In genomic region chr7:102318482-102318971, GRCh38 we compare ENCODE assay signal across 11 cellular contexts. TPM values are rescaled to one million over a fixed set of nuclear protein-coding genes. Genes with fewer than 3 reads are reported as not detected.
DNase-seq lines count a peak whose midpoint lies in the region; ATAC-seq and TF ChIP-seq lines count a peak whose summit lies in the region.
"Had no signal": no experiment of that assay in that cellular context is flagged by ENCODE, and none has a peak within 500 bp of the region (broad histone marks: within the 10 kb centered on the region; RNA-seq: fewer than 3 reads in every experiment).

No MANE protein-coding gene starts in this region.

- POLR2A ChIA-PET in activated CD4-positive, alpha-beta T cell treated with anti-CD3 and anti-CD28 coated beads for 36 hours (lab: Charles Lee) = no interaction called here

- in situ Hi-C loops in GM13977 (cut with MboI; ENCODE audit: low pct_unique_long_range_greater_than_20kb, low sequenced_read_pairs, unreplicated experiment) = no loop called here

- H3K79me2 ChIP-seq in trophoblast cell (ENCODE audit: control insufficient read depth, insufficient read depth, low read length, poor library complexity) = no peaks in the 10 kb centered on the region

- no peak for TF ChIP-seq CTCF in GM13977 (IDR thresholded peaks at IDR 0.05; ENCODE audit: extremely low read depth, insufficient read depth, missing control alignments)
- peak; percentile 53 for TF ChIP-seq CTCF in endodermal cell (conservative IDR thresholded peaks at IDR 0.05)

- peaks cover 12% of the 10 kb centered on the region for H3K79me1 ChIP-seq in trophoblast cell (ENCODE audit: low read length)

- H4K91ac ChIP-seq in trophoblast cell (ENCODE audit: low read depth, low read length) = peak overlapping the region; percentile 42

- H3K4me3 Mint-ChIP-seq in endodermal cell = no peak overlapping the region
- H3K4me3 Mint-ChIP-seq in activated CD4-positive, alpha-beta T cell treated with anti-CD3 and anti-CD28 coated beads for 36 hours = no peak overlapping the region
- H3K4me3 Mint-ChIP-seq in activated naive CD8-positive, alpha-beta T cell treated with anti-CD3 and anti-CD28 coated beads for 36 hours = no peak overlapping the region
- H3K4me3 Mint-ChIP-seq in activated T-cell treated with anti-CD3 and anti-CD28 coated beads, Interleukin-2, amount 50 U/mL, for 4 hours = no peak overlapping the region
- H3K4me3 Mint-ChIP-seq: brain had no signal

- H2AK5ac ChIP-seq in trophoblast cell (ENCODE audit: low read length) = no peak overlapping the region

- no peaks in the 10 kb centered on the region for H3K4me1 ChIP-seq in endodermal cell (ENCODE audit: control insufficient read depth, insufficient read depth, low read length)
- peaks cover 28 to 30% of the 10 kb centered on the region in 2 experiments for H3K4me1 ChIP-seq in trophoblast cell (ENCODE audit: control insufficient read depth in 1 of 2, insufficient read depth in 2 of 2, low read length in 2 of 2)
- H3K4me1 ChIP-seq: SJSA1 had no signal

- H3K27ac Mint-ChIP-seq in endodermal cell = no peak overlapping the region
- no peak overlapping the region for H3K27ac Mint-ChIP-seq in activated CD4-positive, alpha-beta T cell treated with anti-CD3 and anti-CD28 coated beads for 36 hours
- H3K27ac Mint-ChIP-seq in activated naive CD8-positive, alpha-beta T cell treated with anti-CD3 and anti-CD28 coated beads for 36 hours = no peak overlapping the region
- H3K27ac Mint-ChIP-seq: brain had no signal

- H3K14ac ChIP-seq in trophoblast cell (ENCODE audit: low read length) = peak overlapping the region; percentile 8

- no peak overlapping the region for H4K8ac ChIP-seq in trophoblast cell (ENCODE audit: low read depth, low read length)

- H3K27me3 ChIP-seq in endodermal cell (ENCODE audit: control insufficient read depth, insufficient read depth, low read length, poor library complexity, severe bottlenecking) = no peaks in the 10 kb centered on the region
- no peaks in the 10 kb centered on the region for H3K27me3 ChIP-seq in trophoblast cell (ENCODE audit: insufficient read depth, low read length)
- H3K27me3 ChIP-seq: SJSA1 had no signal

- H2BK12ac ChIP-seq in trophoblast cell (ENCODE audit: low read length) = peak overlapping the region; percentile 10

- CTCF ChIA-PET in activated CD4-positive, alpha-beta T cell treated with anti-CD3 and anti-CD28 coated beads for 36 hours (lab: Charles Lee) = interaction anchor here (1.0 kb wide), 2 partner anchors 8 to 9 kb away, joined by 3 to 5 read pairs; no protein-coding TSS in a partner anchor

- peak overlapping the region; percentile 37 for H2BK120ac ChIP-seq in trophoblast cell (ENCODE audit: insufficient read depth, low read length, poor library complexity)

- no peak overlapping the region for H3K4me2 ChIP-seq in trophoblast cell (ENCODE audit: low read length)

- WGBS in endodermal cell (ENCODE audit: insufficient coverage in 1 of 2, insufficient read length in 1 of 2), 2 experiments = 92 to 100% methylated on average over 1 to 7 of the region's 7 CpGs
- WGBS in trophoblast cell (ENCODE audit: extremely low coverage, insufficient coverage, insufficient read length) = no CpG with 5 or more reads among the region's 7 CpGs

- no peak overlapping the region for H3K4ac ChIP-seq in trophoblast cell (ENCODE audit: low read depth, low read length)

- H2AFZ ChIP-seq in trophoblast cell (ENCODE audit: insufficient read depth, low read length, poor library complexity) = no peak overlapping the region

- peaks cover 4% of the 10 kb centered on the region for H3K4me1 Mint-ChIP-seq in endodermal cell
- H3K4me1 Mint-ChIP-seq in activated CD4-positive, alpha-beta T cell treated with anti-CD3 and anti-CD28 coated beads for 36 hours = no peaks in the 10 kb centered on the region
- no peaks in the 10 kb centered on the region for H3K4me1 Mint-ChIP-seq in activated naive CD8-positive, alpha-beta T cell treated with anti-CD3 and anti-CD28 coated beads for 36 hours
- H3K4me1 Mint-ChIP-seq in activated T-cell treated with anti-CD3 and anti-CD28 coated beads, Interleukin-2, amount 50 U/mL, for 4 hours (ENCODE audit: low read depth) = no peaks in the 10 kb centered on the region
- H3K4me1 Mint-ChIP-seq: brain had no signal

- H3K27ac ChIP-seq in endodermal cell (ENCODE audit: low read depth, low read length) = peak overlapping the region; percentile 32
- peak overlapping the region; percentile 66 for H3K27ac ChIP-seq in trophoblast cell (ENCODE audit: low read depth, low read length)
- H3K27ac ChIP-seq: SJSA1 had no signal

- intact Hi-C loops in activated CD4-positive, alpha-beta T cell treated with anti-CD3 and anti-CD28 coated beads for 36 hours (cut with DNase I, micrococcal nuclease) = no loop called here

- ATAC-seq in activated CD4-positive, alpha-beta T cell treated with anti-CD3 and anti-CD28 coated beads for 36 hours = no peak
- no peak for ATAC-seq in activated T-cell treated with anti-CD3 and anti-CD28 coated beads, Interleukin-2, amount 50 U/mL, for 4 hours
- ATAC-seq in GM21447 (IDR thresholded peaks at IDR 0.05; ENCODE audit: unreplicated experiment) = no peak

- DNase-seq in GM13977 (ENCODE audit: low spot score) (peak; percentile 30), NCI-H2171 treated with DMSO at 0.1 percent for 48 hours (lab: John Stamatoyannopoulos, UW) (peak; percentile 74), endodermal cell (peak; percentile 67), trophoblast cell (peak; percentile 86 to 94)
- no peak for DNase-seq in activated CD4-positive, alpha-beta T cell treated with anti-CD3 and anti-CD28 coated beads for 36 hours
- DNase-seq in activated naive CD8-positive, alpha-beta T cell treated with anti-CD3 and anti-CD28 coated beads for 36 hours = no peak
- DNase-seq in activated T-cell treated with anti-CD3 and anti-CD28 coated beads, Interleukin-2, amount 50 U/mL, for 4 hours = no peak

- no peaks in the 10 kb centered on the region for H3K27me3 Mint-ChIP-seq in endodermal cell (ENCODE audit: insufficient read depth)
- H3K27me3 Mint-ChIP-seq in activated CD4-positive, alpha-beta T cell treated with anti-CD3 and anti-CD28 coated beads for 36 hours = peaks cover 16% of the 10 kb centered on the region
- peaks cover 10% of the 10 kb centered on the region for H3K27me3 Mint-ChIP-seq in activated naive CD8-positive, alpha-beta T cell treated with anti-CD3 and anti-CD28 coated beads for 36 hours
- H3K27me3 Mint-ChIP-seq in activated T-cell treated with anti-CD3 and anti-CD28 coated beads, Interleukin-2, amount 50 U/mL, for 4 hours (ENCODE audit: low read depth) = peaks cover 6% of the 10 kb centered on the region
- H3K27me3 Mint-ChIP-seq: brain had no signal

- no peak overlapping the region for H3K23ac ChIP-seq in trophoblast cell (ENCODE audit: low read length)

- peak overlapping the region; percentile 14 for H2BK5ac ChIP-seq in trophoblast cell (ENCODE audit: low read depth, low read length, poor library complexity)

- H3K4me3 ChIP-seq in endodermal cell (ENCODE audit: low read length) (no peak overlapping the region), trophoblast cell (ENCODE audit: low read depth, low read length) (no peak overlapping the region)
- H3K4me3 ChIP-seq: SJSA1 had no signal

- no peaks in the 10 kb centered on the region for H3K9me3 Mint-ChIP-seq in endodermal cell
- no peaks in the 10 kb centered on the region for H3K9me3 Mint-ChIP-seq in activated CD4-positive, alpha-beta T cell treated with anti-CD3 and anti-CD28 coated beads for 36 hours (ENCODE audit: low read depth)
- H3K9me3 Mint-ChIP-seq in activated naive CD8-positive, alpha-beta T cell treated with anti-CD3 and anti-CD28 coated beads for 36 hours = no peaks in the 10 kb centered on the region
- H3K9me3 Mint-ChIP-seq in activated T-cell treated with anti-CD3 and anti-CD28 coated beads, Interleukin-2, amount 50 U/mL, for 4 hours = no peaks in the 10 kb centered on the region
- H3K9me3 Mint-ChIP-seq: brain had no signal

- no peak overlapping the region for H3K9ac ChIP-seq in endodermal cell (ENCODE audit: extremely low read depth, low read length, poor library complexity, severe bottlenecking)
- no peak overlapping the region for H3K9ac ChIP-seq in trophoblast cell (ENCODE audit: low read length)

- no peak overlapping the region for H4K12ac ChIP-seq in trophoblast cell (ENCODE audit: low read depth, low read length)

- H3K36me3 ChIP-seq in endodermal cell (ENCODE audit: control insufficient read depth, insufficient read depth, low read length) = no peaks in the 10 kb centered on the region
- H3K36me3 ChIP-seq in trophoblast cell (ENCODE audit: control insufficient read depth in 1 of 2, insufficient read depth in 2 of 2, low read length in 2 of 2) = peaks cover 19 to 29% of the 10 kb centered on the region in 2 experiments

- H3K18ac ChIP-seq in trophoblast cell (ENCODE audit: low read length) = no peak overlapping the region

- H3K9me3 ChIP-seq in endodermal cell (ENCODE audit: control insufficient read depth, low read length) (no peaks in the 10 kb centered on the region), trophoblast cell (ENCODE audit: insufficient read depth, low read depth, low read length) (peaks cover 6% of the 10 kb centered on the region)
- H3K9me3 ChIP-seq: SJSA1 had no signal

- peaks cover 7% of the 10 kb centered on the region for H3K36me3 Mint-ChIP-seq in endodermal cell (ENCODE audit: low read depth)
- H3K36me3 Mint-ChIP-seq in activated CD4-positive, alpha-beta T cell treated with anti-CD3 and anti-CD28 coated beads for 36 hours (ENCODE audit: low read depth) = no peaks in the 10 kb centered on the region
- H3K36me3 Mint-ChIP-seq in activated naive CD8-positive, alpha-beta T cell treated with anti-CD3 and anti-CD28 coated beads for 36 hours = no peaks in the 10 kb centered on the region
- no peaks in the 10 kb centered on the region for H3K36me3 Mint-ChIP-seq in activated T-cell treated with anti-CD3 and anti-CD28 coated beads, Interleukin-2, amount 50 U/mL, for 4 hours (ENCODE audit: insufficient read depth)

RNA-seq across cellular contexts. Expression of gene SH2B2, which starts 31.9 kb away (rescaled TPM):
- 1 to 10 TPM; 8.0 to 8.7 TPM for total RNA-seq in endodermal cell
- 8.4 TPM for polyA plus RNA-seq in endodermal cell (2013, experiment 1 of 2)
- polyA plus RNA-seq in endodermal cell (2013, experiment 2 of 2) = 8.7 TPM
- 64.0 and 68.7 TPM in 2 replicates for polyA plus RNA-seq in trophoblast cell (2013)
- 1 to 10 TPM; 2.7 to 3.2 TPM for total RNA-seq in activated CD4-positive, alpha-beta T cell treated with anti-CD3 and anti-CD28 coated beads for 36 hours
- total RNA-seq in activated naive CD8-positive, alpha-beta T cell treated with anti-CD3 and anti-CD28 coated beads for 36 hours = 1 to 10 TPM; 2.9 to 3.6 TPM
- total RNA-seq in activated T-cell treated with anti-CD3 and anti-CD28 coated beads, Interleukin-2, amount 50 U/mL, for 4 hours = 1 to 10 TPM; 2.3 to 3.0 (median 2.6) TPM

RNA-seq across cellular contexts. Expression of gene SPDYE6, which starts 37.7 kb away (rescaled TPM):
- not detected for total RNA-seq in endodermal cell
- polyA plus RNA-seq in endodermal cell (2013, experiment 1 of 2) = not detected
- polyA plus RNA-seq in endodermal cell (2013, experiment 2 of 2) = not detected
- not detected in 2 replicates for polyA plus RNA-seq in trophoblast cell (2013)
- not detected for total RNA-seq in activated CD4-positive, alpha-beta T cell treated with anti-CD3 and anti-CD28 coated beads for 36 hours
- not detected for total RNA-seq in activated naive CD8-positive, alpha-beta T cell treated with anti-CD3 and anti-CD28 coated beads for 36 hours
- total RNA-seq in activated T-cell treated with anti-CD3 and anti-CD28 coated beads, Interleukin-2, amount 50 U/mL, for 4 hours = not detected
- total RNA-seq: SJSA1 had no signal
- polyA plus RNA-seq: neural cell had no signal

Comparison
In these comparisons a context has a peak if more than half of its experiments do, and no peak if none do; other contexts are left out.
1. DNase-seq: peak in GM13977 (single experiment), NCI-H2171 treated with DMSO at 0.1 percent for 48 hours (single experiment), endodermal cell (single experiment) and trophoblast cell (2 of 2); none in activated CD4-positive, alpha-beta T cell treated with anti-CD3 and anti-CD28 coated beads for 36 hours (single experiment), activated naive CD8-positive, alpha-beta T cell treated with anti-CD3 and anti-CD28 coated beads for 36 hours (single experiment) and activated T-cell treated with anti-CD3 and anti-CD28 coated beads, Interleukin-2, amount 50 U/mL, for 4 hours (single experiment).